Comparison of ENCODE assay signal across 21 cellular contexts in the genomic region with DNA sequence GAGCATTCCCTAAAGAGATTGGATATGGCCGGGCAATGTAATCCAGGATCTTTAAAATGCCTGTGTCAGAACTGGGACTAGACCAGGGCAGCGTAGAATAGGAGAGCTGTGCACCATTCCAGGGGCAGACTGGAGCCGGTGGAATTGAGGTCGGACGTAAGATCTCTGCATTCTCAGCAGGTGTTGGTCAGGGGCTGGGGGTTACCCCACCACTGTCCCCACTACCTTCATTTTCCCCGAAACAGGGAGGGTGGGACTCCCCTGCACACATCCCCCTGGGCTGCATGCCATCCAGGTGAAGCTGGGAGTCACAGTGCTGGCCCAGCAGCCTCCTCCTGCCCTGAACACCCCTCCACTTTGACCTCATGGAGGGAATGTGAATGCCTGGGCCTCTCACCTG. TPM values are rescaled to one million over a fixed set of nuclear protein-coding genes. Genes with fewer than 3 reads are reported as not detected.
DNase-seq lines count a peak whose midpoint lies in the region; ATAC-seq and TF ChIP-seq lines count a peak whose summit lies in the region.
"Had no signal": no experiment of that assay in that cellular context is flagged by ENCODE, and none has a peak within 500 bp of the region (broad histone marks: within the 10 kb centered on the region; RNA-seq: fewer than 3 reads in every experiment).

No MANE protein-coding gene starts in this region.

- H3K9ac ChIP-seq in mesenchymal stem cell (ENCODE audit: low read length), result no peak overlapping the region

- H4K8ac ChIP-seq in mesenchymal stem cell (ENCODE audit: low read length), result no peak overlapping the region

- H2BK5ac ChIP-seq in mesenchymal stem cell (ENCODE audit: low read depth, low read length, poor library complexity, severe bottlenecking), result no peak overlapping the region

- no peak for TF ChIP-seq POLR2A in suprapubic skin (IDR thresholded peaks at IDR 0.05)

- H3K27ac ChIP-seq in suprapubic skin (no peak overlapping the region), mesenchymal stem cell (ENCODE audit: low read length, poor library complexity, severe bottlenecking) (no peak overlapping the region), heart right ventricle (no peak overlapping the region)
- H3K27ac ChIP-seq: HL-60, Peyer's patch had no signal

- H3K18ac ChIP-seq in mesenchymal stem cell (ENCODE audit: low read depth in 1 of 2, low read length in 2 of 2), result no peak overlapping the region

- H3K14ac ChIP-seq in mesenchymal stem cell (ENCODE audit: low read length in 2 of 2), result no peak overlapping the region

- H2AFZ ChIP-seq in mesenchymal stem cell (ENCODE audit: low read depth, low read length), result no peak overlapping the region

- no peak for TF ChIP-seq EP300 in suprapubic skin (IDR thresholded peaks at IDR 0.05)

- H3K4ac ChIP-seq in mesenchymal stem cell (ENCODE audit: low read depth in 1 of 2, low read length in 2 of 2), result no peak overlapping the region

- intact Hi-C loops in heart right ventricle (cut with DNase I), result loop anchor here in 6 of 10 donors (5.0 to 10.0 kb wide), 4 partner anchors 106 to 141 kb away; partner anchors contain the start of gene TBKBP1 (in 1 of the 6)

- no peaks in the 10 kb centered on the region for H3K4me1 ChIP-seq in suprapubic skin
- no peaks in the 10 kb centered on the region for H3K4me1 ChIP-seq in mesenchymal stem cell (ENCODE audit: control insufficient read depth, insufficient read depth, low read depth, low read length)
- H3K4me1 ChIP-seq in heart right ventricle, result peaks cover 0 to 14% (median 0%) of the 10 kb centered on the region in 9 donors
- H3K4me1 ChIP-seq: Peyer's patch had no signal

- ATAC-seq in left lobe of liver (no peak), heart right ventricle (no peak)

- H2BK120ac ChIP-seq in mesenchymal stem cell (ENCODE audit: low read depth, low read length), result no peak overlapping the region

- H2BK12ac ChIP-seq in mesenchymal stem cell (ENCODE audit: low read length in 2 of 2), result no peak overlapping the region

- H3K27me3 ChIP-seq in H7 (ENCODE audit: control insufficient read depth, insufficient read depth, low read length) (no peaks in the 10 kb centered on the region; the same call in 1 of the 2 replicates), suprapubic skin (peaks cover 4% of the 10 kb centered on the region), mesenchymal stem cell (ENCODE audit: control insufficient read depth in 1 of 2, insufficient read depth in 1 of 2, low read length in 2 of 2) (peaks cover 28 to 72% of the 10 kb centered on the region in 2 experiments), heart right ventricle (no peaks in the 10 kb centered on the region)
- H3K27me3 ChIP-seq: Peyer's patch had no signal

- no peaks in the 10 kb centered on the region for H3K79me1 ChIP-seq in mesenchymal stem cell (replicated peaks; ENCODE audit: low read length, poor library complexity, severe bottlenecking)

- no peak overlapping the region for H4K91ac ChIP-seq in mesenchymal stem cell (ENCODE audit: low read length)

- no peak overlapping the region for H2BK15ac ChIP-seq in mesenchymal stem cell (ENCODE audit: low read depth, poor library complexity, severe bottlenecking)

- H3K36me3 ChIP-seq in H7 (replicated peaks; ENCODE audit: control insufficient read depth, insufficient read depth, low read length) (no peaks in the 10 kb centered on the region), suprapubic skin (peaks cover 16% of the 10 kb centered on the region), mesenchymal stem cell (ENCODE audit: control insufficient read depth in 1 of 2, insufficient read depth in 2 of 2, low read depth in 1 of 2, low read length in 2 of 2) (peaks cover 21 to 23% of the 10 kb centered on the region in 2 experiments), heart right ventricle (peaks cover 0 to 23% (median 3%) of the 10 kb centered on the region in 9 donors)

- 80% methylated on average over 6 of the region's 6 CpGs for WGBS in suprapubic skin
- WGBS in mesenchymal stem cell, result 80% methylated on average over 6 of the region's 6 CpGs
- 71 to 75% methylated on average over 6 of the region's 6 CpGs for WGBS in heart right ventricle, 2 donors

- H2AK5ac ChIP-seq in mesenchymal stem cell (ENCODE audit: low read length, severe bottlenecking), result no peak overlapping the region

- peak; percentile 42 for DNase-seq in D341Med (ENCODE audit: low spot score)
- DNase-seq in H7, result peak; percentile 31
- DNase-seq in left lobe of liver (ENCODE audit: low spot score), result peak; percentile 18
- peak; percentile 30 to 47 for DNase-seq in suprapubic skin (ENCODE audit: low spot score in 2 of 2)
- no peak for DNase-seq in mesenchymal stem cell
- no peak for DNase-seq in heart right ventricle
- DNase-seq in NCI-H526 (lab: John Stamatoyannopoulos, UW), result no peak
- DNase-seq: CD4-positive, alpha-beta T cell; COR-L47; DMS 273 treated with DMSO at 0.1 percent for 48 hours; DMS79 treated with DMSO at 0.1 percent for 48 hours; KG1; NCI-H1092; NCI-H1436; NCI-H2029; NCI-H226; NCI-H510A treated with DMSO at 0.1 percent for 48 hours; NCI-H774; NK-92 treated with Interleukin-12 subunit alpha and Interleukin-12 subunit beta, amount 100 ng/mL, for 24 hours had no signal

- TF ChIP-seq CTCF in suprapubic skin (IDR thresholded peaks at IDR 0.05) (no peak), heart right ventricle (IDR thresholded peaks at IDR 0.05) (no peak)

- H3K4me3 ChIP-seq in H7 (ENCODE audit: insufficient read depth, low read depth, low read length), result no peak overlapping the region
- H3K4me3 ChIP-seq in suprapubic skin, result no peak overlapping the region
- H3K4me3 ChIP-seq in mesenchymal stem cell (ENCODE audit: insufficient read depth in 1 of 2, low read depth in 1 of 2, low read length in 2 of 2), result no peak overlapping the region
- no peak overlapping the region for H3K4me3 ChIP-seq in heart right ventricle
- H3K4me3 ChIP-seq: Peyer's patch had no signal

- H3K4me2 ChIP-seq in mesenchymal stem cell (ENCODE audit: low read length, poor library complexity, severe bottlenecking), result no peak overlapping the region

- no peak overlapping the region for H3K23ac ChIP-seq in mesenchymal stem cell (ENCODE audit: low read length in 2 of 2)

- H3K9me3 ChIP-seq in suprapubic skin, result no peaks in the 10 kb centered on the region
- H3K9me3 ChIP-seq in mesenchymal stem cell (ENCODE audit: control insufficient read depth, low read length), result no peaks in the 10 kb centered on the region
- no peaks in the 10 kb centered on the region for H3K9me3 ChIP-seq in heart right ventricle
- H3K9me3 ChIP-seq: Peyer's patch had no signal

RNA-seq across cellular contexts. Expression of gene OSBPL7, which starts 17.8 kb away (rescaled TPM):
- 11.3 and 21.8 TPM in 2 replicates for total RNA-seq in H7 (2014; rRNA removed; shearing (Covaris generic))
- total RNA-seq in left lobe of liver, result 1.0 TPM
- 1 to 10 TPM; 1.3 to 2.0 (median 1.6) TPM for total RNA-seq in suprapubic skin
- polyA plus RNA-seq in mesenchymal stem cell (2013, experiment 1 of 2), result 6.5 TPM
- 5.9 TPM for polyA plus RNA-seq in mesenchymal stem cell (2013, experiment 2 of 2)
- 1 to 10 TPM; 2.8 to 8.7 (median 5.1) TPM for total RNA-seq in heart right ventricle
- 1 to 10 TPM; 3.1 to 9.6 TPM for polyA plus RNA-seq in heart right ventricle

RNA-seq across cellular contexts. Expression of gene MRPL10, which starts 27.6 kb away (rescaled TPM):
- 138 and 156 TPM in 2 replicates for total RNA-seq in H7 (2014; rRNA removed; shearing (Covaris generic))
- total RNA-seq in left lobe of liver, result 16.4 TPM
- total RNA-seq in suprapubic skin, result 10 to 100 TPM; 27.7 to 33.8 (median 31.2) TPM
- polyA plus RNA-seq in mesenchymal stem cell (2013, experiment 1 of 2), result 46.1 TPM
- polyA plus RNA-seq in mesenchymal stem cell (2013, experiment 2 of 2), result 47.7 TPM
- 10 to 100 TPM; 44.8 to 72.3 (median 62.9) TPM for total RNA-seq in heart right ventricle
- polyA plus RNA-seq in heart right ventricle, result 10 to 100 TPM; 44.2 to 63.6 TPM

RNA-seq across cellular contexts. Expression of gene LRRC46, which starts 27.7 kb away (rescaled TPM):
- 0.21 and 0.30 TPM in 2 replicates for total RNA-seq in H7 (2014; rRNA removed; shearing (Covaris generic))
- 0.40 TPM for total RNA-seq in left lobe of liver
- not detected for total RNA-seq in suprapubic skin
- 0.30 TPM for polyA plus RNA-seq in mesenchymal stem cell (2013, experiment 1 of 2)
- polyA plus RNA-seq in mesenchymal stem cell (2013, experiment 2 of 2), result 0.36 TPM
- under 1 TPM in 7 of 10 donors, not detected in 3; 0.14 to 0.53 (median 0.34) TPM for total RNA-seq in heart right ventricle
- polyA plus RNA-seq in heart right ventricle, result under 1 TPM; 0.19 to 0.95 TPM

RNA-seq across cellular contexts. Expression of gene SCRN2, which starts 37.3 kb away (rescaled TPM):
- total RNA-seq in H7 (2014; rRNA removed; shearing (Covaris generic)), result 35.5 and 48.6 TPM in 2 replicates
- total RNA-seq in left lobe of liver (28.4 TPM), suprapubic skin (10 to 100 TPM; 22.3 to 46.4 (median 34.7) TPM), heart right ventricle (10 to 100 TPM; 25.6 to 38.2 (median 34.5) TPM)
- 20.3 TPM for polyA plus RNA-seq in mesenchymal stem cell (2013, experiment 1 of 2)
- polyA plus RNA-seq in mesenchymal stem cell (2013, experiment 2 of 2), result 18.3 TPM
- polyA plus RNA-seq in heart right ventricle, result 10 to 100 TPM; 20.6 to 82.5 TPM

RNA-seq across cellular contexts. Expression of gene SP6, which starts 47.2 kb away (rescaled TPM):
- total RNA-seq in H7 (2014; rRNA removed; shearing (Covaris generic)), result 0.07 and 0.10 TPM in 2 replicates
- 0.08 TPM for total RNA-seq in left lobe of liver
- 10 to 100 TPM in 3 of 4 donors, 1 to 10 TPM in 1; 6.6 to 29.3 (median 19.9) TPM for total RNA-seq in suprapubic skin
- polyA plus RNA-seq in mesenchymal stem cell (2013, experiment 1 of 2), result 0.01 TPM
- 0.03 TPM for polyA plus RNA-seq in mesenchymal stem cell (2013, experiment 2 of 2)
- total RNA-seq in heart right ventricle, result under 1 TPM; 0.05 to 0.51 (median 0.20) TPM
- 1 to 10 TPM in 1 of 2 donors, under 1 TPM in 1; 0.22 to 1.9 TPM for polyA plus RNA-seq in heart right ventricle

Comparison
In these comparisons a context has a peak if more than half of its experiments do, and no peak if none do; other contexts are left out.
1. DNase-seq: peak in D341Med (single experiment), H7 (single experiment), left lobe of liver (single experiment) and suprapubic skin (2 of 2); none in mesenchymal stem cell (single experiment), heart right ventricle (0 of 2) and NCI-H526 (0 of 2).